Comparison of ENCODE assay signal across 11 cellular contexts in genomic region chr3:58704304-58704703, GRCh38. TPM values are rescaled to one million over a fixed set of nuclear protein-coding genes. Genes with fewer than 3 reads are reported as not detected.
"Had no signal": no experiment of that assay in that cellular context is flagged by ENCODE, and none has a peak within 500 bp of the region (broad histone marks: within the 10 kb centered on the region; RNA-seq: fewer than 3 reads in every experiment).

No MANE protein-coding gene starts in this region.

RNA-seq across cellular contexts. Expression of gene FAM3D, which starts 37.7 kb away (rescaled TPM):
- total RNA-seq: activated B cell treated with CpG ODN at 0.5 μM for 24 hours; activated CD8-positive, alpha-beta T cell treated with anti-CD3 and anti-CD28 coated beads for 36 hours; activated T-cell treated with anti-CD3 and anti-CD28 coated beads, Interleukin-2, amount 50 U/mL, for 4 hours; activated T-helper 17 cell treated with anti-CD3 and anti-CD28 coated beads, Interleukin-2, amount 50 U/mL, for 72 hours; astrocyte; endodermal cell; fibroblast of lung; fibroblast of villous mesenchyme; frontal cortex; T-helper 17 cell had no signal
- polyA plus RNA-seq: cardiac muscle cell, fibroblast of lung had no signal
